In the genomic region with DNA sequence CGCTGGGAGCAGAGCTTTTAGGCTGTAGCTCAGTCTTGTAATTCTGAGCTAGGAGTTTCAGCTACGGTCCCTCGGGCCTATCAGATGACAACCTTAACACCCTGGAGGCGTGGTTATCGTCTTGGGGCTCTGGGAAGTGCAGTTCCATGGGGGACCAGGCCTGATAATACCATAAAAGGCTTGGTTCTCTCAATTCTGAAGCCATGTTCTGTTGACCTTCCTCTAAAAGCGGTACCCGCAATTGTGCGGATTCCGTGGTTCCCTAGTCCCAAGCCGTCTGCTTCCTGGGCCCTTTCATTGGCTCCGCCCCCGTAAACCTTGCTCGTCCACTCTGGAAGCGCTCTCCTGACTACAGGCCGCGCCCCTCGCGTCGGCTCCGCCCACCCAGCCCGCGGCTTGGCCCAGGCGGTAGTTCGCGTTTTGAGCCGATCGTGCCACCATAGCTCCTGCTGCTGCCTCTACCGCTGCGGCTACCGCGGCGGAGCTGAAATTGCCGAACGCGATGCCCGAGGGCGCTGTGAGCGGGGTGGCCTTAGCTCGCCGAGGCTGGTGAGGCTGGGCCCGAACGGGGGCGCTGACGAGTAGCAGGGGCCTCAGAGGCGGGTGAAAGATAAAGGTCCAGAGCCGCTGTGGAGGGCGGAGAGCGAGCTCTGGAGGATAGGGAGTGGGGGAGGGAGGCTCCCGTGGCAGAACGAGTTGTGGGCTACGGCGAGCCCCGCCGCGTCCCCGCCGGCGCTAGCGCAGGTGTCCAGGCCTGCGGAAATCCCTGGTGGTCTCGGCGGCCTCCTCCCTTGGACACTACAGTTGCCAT, we compare ENCODE assay signal across 8 cellular contexts. TPM values are rescaled to one million over a fixed set of nuclear protein-coding genes. Genes with fewer than 3 reads are reported as not detected.
DNase-seq lines count a peak whose midpoint lies in the region; ATAC-seq, FAIRE-seq and TF ChIP-seq lines count a peak whose summit lies in the region.

A gene with protein sequence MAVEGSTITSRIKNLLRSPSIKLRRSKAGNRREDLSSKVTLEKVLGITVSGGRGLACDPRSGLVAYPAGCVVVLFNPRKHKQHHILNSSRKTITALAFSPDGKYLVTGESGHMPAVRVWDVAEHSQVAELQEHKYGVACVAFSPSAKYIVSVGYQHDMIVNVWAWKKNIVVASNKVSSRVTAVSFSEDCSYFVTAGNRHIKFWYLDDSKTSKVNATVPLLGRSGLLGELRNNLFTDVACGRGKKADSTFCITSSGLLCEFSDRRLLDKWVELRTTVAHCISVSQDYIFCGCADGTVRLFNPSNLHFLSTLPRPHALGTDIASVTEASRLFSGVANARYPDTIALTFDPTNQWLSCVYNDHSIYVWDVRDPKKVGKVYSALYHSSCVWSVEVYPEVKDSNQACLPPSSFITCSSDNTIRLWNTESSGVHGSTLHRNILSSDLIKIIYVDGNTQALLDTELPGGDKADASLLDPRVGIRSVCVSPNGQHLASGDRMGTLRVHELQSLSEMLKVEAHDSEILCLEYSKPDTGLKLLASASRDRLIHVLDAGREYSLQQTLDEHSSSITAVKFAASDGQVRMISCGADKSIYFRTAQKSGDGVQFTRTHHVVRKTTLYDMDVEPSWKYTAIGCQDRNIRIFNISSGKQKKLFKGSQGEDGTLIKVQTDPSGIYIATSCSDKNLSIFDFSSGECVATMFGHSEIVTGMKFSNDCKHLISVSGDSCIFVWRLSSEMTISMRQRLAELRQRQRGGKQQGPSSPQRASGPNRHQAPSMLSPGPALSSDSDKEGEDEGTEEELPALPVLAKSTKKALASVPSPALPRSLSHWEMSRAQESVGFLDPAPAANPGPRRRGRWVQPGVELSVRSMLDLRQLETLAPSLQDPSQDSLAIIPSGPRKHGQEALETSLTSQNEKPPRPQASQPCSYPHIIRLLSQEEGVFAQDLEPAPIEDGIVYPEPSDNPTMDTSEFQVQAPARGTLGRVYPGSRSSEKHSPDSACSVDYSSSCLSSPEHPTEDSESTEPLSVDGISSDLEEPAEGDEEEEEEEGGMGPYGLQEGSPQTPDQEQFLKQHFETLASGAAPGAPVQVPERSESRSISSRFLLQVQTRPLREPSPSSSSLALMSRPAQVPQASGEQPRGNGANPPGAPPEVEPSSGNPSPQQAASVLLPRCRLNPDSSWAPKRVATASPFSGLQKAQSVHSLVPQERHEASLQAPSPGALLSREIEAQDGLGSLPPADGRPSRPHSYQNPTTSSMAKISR (N-terminal part only) (plus strand): TSS at position 423 of the 811 bp plus-strand sequence. CDS start 792 bp downstream, outside the sequence.

- TF ChIP-seq POLR2A in A549 (IDR thresholded peaks at IDR 0.05; ENCODE audit: low read length) (peak; percentile 60), GM18526 (IDR thresholded peaks at IDR 0.05; ENCODE audit: extremely low read depth, insufficient read length) (peak; percentile 63), gastrocnemius medialis (IDR thresholded peaks at IDR 0.05) (peak; percentile 49 to 51)

- ATAC-seq in A549 (peak; percentile 90 to 95), HG03066 (IDR thresholded peaks at IDR 0.05; ENCODE audit: low read depth, unreplicated experiment) (peak; percentile 76), gastrocnemius medialis (peak; percentile 96 to 98)

- no peaks in the 10 kb centered on the region for H3K9me3 ChIP-seq in A549
- H3K9me3 ChIP-seq in iPS DF 6.9 (ENCODE audit: control insufficient read depth, insufficient read depth, low read length) = no peaks in the 10 kb centered on the region
- no peaks in the 10 kb centered on the region for H3K9me3 ChIP-seq in gastrocnemius medialis

- no peak for TF ChIP-seq EP300 in A549 (IDR thresholded peaks at IDR 0.05)

- H3K27me3 Mint-ChIP-seq in brain = peaks cover 8% of the 10 kb centered on the region

- peak; percentile 41 to 47; a peak in 3 of 5 replicates for TF ChIP-seq RAD21 in A549 (conservative IDR thresholded peaks at IDR 0.05 in 1 of 2, IDR thresholded peaks at IDR 0.05 in 1 of 2)

- WGBS in A549 (ENCODE audit: missing lambda C conversion rate) = under 1% methylated on average over 18 of the region's 62 CpGs
- no CpG with 5 or more reads among the region's 62 CpGs for WGBS in iPS DF 6.9 (ENCODE audit: insufficient coverage, insufficient read length)

- POLR2A ChIA-PET in A549 (lab: Yijun Ruan, JAX) = interaction anchor here (0.6 to 1.0 kb wide), 6 partner anchors 8 to 499 kb away, joined by 3 to 5 read pairs (median 3); a partner anchor contains a TSS

- in situ Hi-C loops in gastrocnemius medialis (cut with MboI; ENCODE audit: low sequenced_read_pairs in 4 of 4) = loop anchor here in 3 of 4 donors (5.0 kb wide), 1 partner anchor 38 kb away; no protein-coding TSS in a partner anchor

- H3K36me3 ChIP-seq in iPS DF 6.9 (ENCODE audit: control insufficient read depth, insufficient read depth, low read length) = no peaks in the 10 kb centered on the region
- H3K36me3 ChIP-seq in gastrocnemius medialis = no peaks in the 10 kb centered on the region

- DNase-seq in A549 (ENCODE audit: low read depth in 1 of 2, low spot score in 1 of 2) (peak; percentile 89 to 95), NCI-H2107 treated with DMSO at 0.1 percent for 48 hours (lab: John Stamatoyannopoulos, UW; ENCODE audit: unreplicated experiment) (peak; percentile 92), iPS DF 6.9 (ENCODE audit: low read depth, low spot score) (peak; percentile 99), gastrocnemius medialis (peak; percentile 94 to 97)

- CTCF ChIA-PET in A549 (lab: Yijun Ruan, JAX) = interaction anchor here (0.6 to 8.0 kb wide), 17 partner anchors 9 to 309 kb away, joined by 3 to 103 read pairs (median 5); no protein-coding TSS in a partner anchor

- H3K27ac Mint-ChIP-seq in brain = peak within 1 kb of the TSS; percentile 94 to 98 (median 97)

- no peak for FAIRE-seq in A549 (lab: Jason Lieb, UNC)
- peak; percentile 88 for FAIRE-seq in TTC549 (lab: Jason Lieb, UNC)

- H3K36me3 Mint-ChIP-seq in brain = no peaks in the 10 kb centered on the region

- H3K27ac ChIP-seq in A549 (peak within 1 kb of the TSS; percentile 81 to 96), iPS DF 6.9 (ENCODE audit: low read length) (no peak within 1 kb of the TSS), gastrocnemius medialis (peak within 1 kb of the TSS; percentile 83 to 87 (median 86))

- intact Hi-C loops in gastrocnemius medialis (cut with DNase I; ENCODE audit: low total_unique reads) = loop anchor here (1.0 to 5.0 kb wide), 8 partner anchors 17 to 541 kb away; a partner anchor contains a TSS

- peak within 1 kb of the TSS; percentile 76 for H3K4me3 ChIP-seq in A549
- H3K4me3 ChIP-seq in iPS DF 6.9 (ENCODE audit: low read length) = peak within 1 kb of the TSS; percentile 71; the same call in 1 of the 2 replicates
- H3K4me3 ChIP-seq in gastrocnemius medialis = peak within 1 kb of the TSS; percentile 71 to 91 (median 83)

- H3K9me3 Mint-ChIP-seq in brain = no peaks in the 10 kb centered on the region

- H3K4me3 Mint-ChIP-seq in brain = peak within 1 kb of the TSS; percentile 96 to 98 (median 96)

- peaks cover 22% of the 10 kb centered on the region; the same call in 2 of the 3 replicates for H3K4me1 ChIP-seq in A549
- H3K4me1 ChIP-seq in iPS DF 6.9 (ENCODE audit: control insufficient read depth, insufficient read depth, low read length) = no peaks in the 10 kb centered on the region
- H3K4me1 ChIP-seq in gastrocnemius medialis = peaks cover 28 to 36% of the 10 kb centered on the region in 2 donors

- peak within 1 kb of the TSS; percentile 91 for H3K4me2 ChIP-seq in A549

- peak; percentile 58 for TF ChIP-seq CTCF in A549 (IDR thresholded peaks at IDR 0.05)
- peak; percentile 83 to 85 for TF ChIP-seq CTCF in brain (conservative IDR thresholded peaks at IDR 0.05)
- peak; percentile 38 to 76 (median 60) for TF ChIP-seq CTCF in gastrocnemius medialis (IDR thresholded peaks at IDR 0.05 in 4 of 5, conservative IDR thresholded peaks at IDR 0.05 in 1 of 5)

- peaks cover 60% of the 10 kb centered on the region for H3K4me1 Mint-ChIP-seq in brain

- H3K27me3 ChIP-seq in iPS DF 6.9 (ENCODE audit: control insufficient read depth, insufficient read depth, low read length) (no peaks in the 10 kb centered on the region), gastrocnemius medialis (no peaks in the 10 kb centered on the region)

TF ChIP-seq in A549, 52 proteins besides CTCF, POLR2A, EP300 and RAD21:
- TF ChIP-seq GATA3 (IDR thresholded peaks at IDR 0.05; ENCODE audit: borderline replicate concordance) (0 out of 2 replicates have a peak, but pooled peaks have one; percentile 12), NPAS2 (CRISPR knock-in tag; IDR thresholded peaks at IDR 0.05; ENCODE audit: borderline replicate concordance) (no peak), JUN (IDR thresholded peaks at IDR 0.05) (peak; percentile 45 to 53; a peak in 2 of 5 replicates), SMC3 (IDR thresholded peaks at IDR 0.05) (peak; percentile 39; the same call in 1 of the 3 replicates), POLR2AphosphoS2 (conservative IDR thresholded peaks at IDR 0.05; ENCODE audit: low read length) (no peak; the same call in 1 of the 2 replicates), PHF8 (IDR thresholded peaks at IDR 0.05; ENCODE audit: borderline replicate concordance, low read depth) (peak; percentile 24; the same call in 1 of the 2 replicates)
- TF ChIP-seq, protein P1, sequence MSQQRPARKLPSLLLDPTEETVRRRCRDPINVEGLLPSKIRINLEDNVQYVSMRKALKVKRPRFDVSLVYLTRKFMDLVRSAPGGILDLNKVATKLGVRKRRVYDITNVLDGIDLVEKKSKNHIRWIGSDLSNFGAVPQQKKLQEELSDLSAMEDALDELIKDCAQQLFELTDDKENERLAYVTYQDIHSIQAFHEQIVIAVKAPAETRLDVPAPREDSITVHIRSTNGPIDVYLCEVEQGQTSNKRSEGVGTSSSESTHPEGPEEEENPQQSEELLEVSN (IDR thresholded peaks at IDR 0.05; ENCODE audit: borderline replicate concordance, low read depth) = peak; percentile 45; the same call in 1 of the 2 replicates
- TF ChIP-seq, protein P2, sequence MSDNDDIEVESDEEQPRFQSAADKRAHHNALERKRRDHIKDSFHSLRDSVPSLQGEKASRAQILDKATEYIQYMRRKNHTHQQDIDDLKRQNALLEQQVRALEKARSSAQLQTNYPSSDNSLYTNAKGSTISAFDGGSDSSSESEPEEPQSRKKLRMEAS (IDR thresholded peaks at IDR 0.05) = peak; percentile 77
TF ChIP-seq in A549: peak in this region for 6.

RNA-seq across cellular contexts. Expression of the gene that starts here (rescaled TPM):
- polyA plus RNA-seq in A549 (2011; rRNA removed) (2.5 and 4.3 TPM in 2 replicates), A549 (2017; fragmentation: RNase III; extraction: RNeasy Plus Mini Kit Qiagen cat#74134 plus additional on column Dnase treatment) (6.1 to 6.2 TPM (median 6.1 TPM) in 3 replicates), brain (ENCODE audit: insufficient read depth, low read depth, low replicate concordance) (11.0 TPM)
- 2.2 and 3.1 TPM in 2 replicates for polyA plus RNA-seq in A549 (2012; cell fraction: cytosol; rRNA removed)
- 15.6 and 17.5 TPM in 2 replicates for polyA plus RNA-seq in A549 (2012; cell fraction: nucleus; rRNA removed)
- polyA minus RNA-seq in A549 (2011; rRNA and poly(A)+ RNA removed) = 12.4 and 18.0 TPM in 2 replicates
- 1 to 10 TPM; 4.2 to 8.4 (median 5.4) TPM for total RNA-seq in gastrocnemius medialis
